ENCODE assay signal across 8 cellular contexts in the genomic region with DNA sequence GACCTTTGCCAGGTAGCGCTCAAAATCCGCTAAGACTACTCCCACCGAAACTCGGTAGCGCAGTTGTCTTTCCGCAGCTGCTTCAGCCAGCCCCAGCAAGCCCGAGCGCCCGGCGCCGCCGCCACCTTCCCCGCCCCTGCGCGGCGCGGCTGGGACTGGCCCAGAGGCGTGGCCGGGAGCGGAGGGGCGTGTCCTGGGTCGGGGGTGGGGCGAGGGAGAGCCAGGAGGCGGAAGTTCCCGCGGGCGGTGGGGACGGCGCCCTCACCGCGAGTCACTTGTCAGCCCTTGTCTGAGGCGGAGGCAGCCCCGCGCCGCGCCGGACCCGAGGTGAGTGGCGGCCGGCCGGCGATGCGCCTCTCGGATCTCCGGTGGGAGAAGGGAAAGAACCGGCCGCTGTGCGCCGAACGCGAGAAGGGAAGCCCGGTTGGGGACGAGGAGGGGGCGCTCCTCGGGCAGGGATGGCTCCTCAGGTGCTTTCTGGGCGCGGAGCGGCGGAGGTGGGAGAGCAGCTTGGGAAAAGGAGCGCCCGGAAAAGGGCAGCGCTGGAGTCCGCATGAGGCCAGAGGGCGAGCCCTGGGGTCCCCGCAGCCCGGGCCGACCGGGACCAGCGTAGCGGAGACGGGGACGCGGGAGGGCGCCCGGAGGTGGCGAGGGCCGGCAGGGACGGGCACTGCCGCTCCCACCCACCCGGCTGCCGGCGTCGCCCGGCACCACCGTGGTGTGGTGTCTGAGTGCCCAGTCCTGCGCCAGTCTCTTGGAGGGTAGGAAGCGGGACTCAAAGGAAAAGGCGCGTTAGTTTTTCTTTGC. TPM values are rescaled to one million over a fixed set of nuclear protein-coding genes. Genes with fewer than 3 reads are reported as not detected.
DNase-seq lines count a peak whose midpoint lies in the region; ATAC-seq, FAIRE-seq and TF ChIP-seq lines count a peak whose summit lies in the region.

Gene PDLIM5 (plus strand): TSS at position 274 of the 807 bp plus-strand sequence. CDS start 3,347 bp downstream, outside the sequence.

- peaks cover 11 to 30% (median 16%) of the 10 kb centered on the region in 10 experiments for H3K4me1 ChIP-seq in BLaER1 treated with 17β-estradiol and CSF1 and Interleukin-3, amounts not matched to agents 10 nM and 100 nM
- H3K4me1 ChIP-seq in right lobe of liver = peaks cover 0 to 25% (median 5%) of the 10 kb centered on the region in 4 donors

- peak within 1 kb of the TSS; percentile 78 to 98 (median 88) for H3K4me3 ChIP-seq in BLaER1 treated with 17β-estradiol and CSF1 and Interleukin-3, amounts not matched to agents 10 nM and 100 nM
- peak within 1 kb of the TSS; percentile 76 to 96 (median 93) for H3K4me3 ChIP-seq in right lobe of liver

- TF ChIP-seq CTCF in right lobe of liver (IDR thresholded peaks at IDR 0.05) = no peak

- peaks cover 0 to 19% (median 0%) of the 10 kb centered on the region in 11 experiments; a peak in 6 of 22 replicates for H3K36me3 ChIP-seq in BLaER1 treated with 17β-estradiol and CSF1 and Interleukin-3, amounts not matched to agents 10 nM and 100 nM
- peaks cover 0 to 15% (median 2%) of the 10 kb centered on the region in 4 donors for H3K36me3 ChIP-seq in right lobe of liver

- H3K4me2 ChIP-seq in BLaER1 treated with 17β-estradiol and CSF1 and Interleukin-3, amounts not matched to agents 10 nM and 100 nM = peak within 1 kb of the TSS; percentile 87 to 98 (median 91)

- TF ChIP-seq POLR2A in right lobe of liver (IDR thresholded peaks at IDR 0.05) = peak; percentile 99

- peaks cover 0 to 40% (median 6%) of the 10 kb centered on the region in 11 experiments; a peak in 10 of 22 replicates for H4K20me1 ChIP-seq in BLaER1 treated with 17β-estradiol and CSF1 and Interleukin-3, amounts not matched to agents 10 nM and 100 nM

- peak within 1 kb of the TSS; percentile 70 to 94 (median 82) for H3K9ac ChIP-seq in BLaER1 treated with 17β-estradiol and CSF1 and Interleukin-3, amounts not matched to agents 10 nM and 100 nM

- peaks cover 0 to 46% (median 29%) of the 10 kb centered on the region in 11 experiments; a peak in 18 of 22 replicates for H3K27me3 ChIP-seq in BLaER1 treated with 17β-estradiol and CSF1 and Interleukin-3, amounts not matched to agents 10 nM and 100 nM
- no peaks in the 10 kb centered on the region for H3K27me3 ChIP-seq in right lobe of liver

- peak; percentile 94 for FAIRE-seq in GM19239 (lab: Jason Lieb, UNC)

- ATAC-seq in HG03442 (IDR thresholded peaks at IDR 0.05; ENCODE audit: unreplicated experiment) (peak; percentile 92), right lobe of liver (peak; percentile 84 to 95 (median 86))

- peak within 1 kb of the TSS; percentile 44 to 86 (median 61); a peak in 21 of 22 replicates for H3K27ac ChIP-seq in BLaER1 treated with 17β-estradiol and CSF1 and Interleukin-3, amounts not matched to agents 10 nM and 100 nM
- H3K27ac ChIP-seq in right lobe of liver = peak within 1 kb of the TSS; percentile 93 to 99 (median 97)

- intact Hi-C loops in right lobe of liver (cut with DNase I) = no loop called here

- no peaks in the 10 kb centered on the region for H3K9me3 ChIP-seq in BLaER1 treated with 17β-estradiol and CSF1 and Interleukin-3, amounts not matched to agents 10 nM and 100 nM (replicated peaks in 1 of 11)
- no peaks in the 10 kb centered on the region for H3K9me3 ChIP-seq in right lobe of liver

- DNase-seq in GM19239 (ENCODE audit: insufficient read length, low spot score) (peak; percentile 83), NCI-H526 treated with DMSO at 0.1 percent for 48 hours (lab: John Stamatoyannopoulos, UW) (peak; percentile 81), dermis blood vessel endothelial cell (peak; percentile 94), right lobe of liver (peak; percentile 96)
- peak; percentile 83 for DNase-seq in activated CD4-positive, alpha-beta T cell treated with anti-CD3 and anti-CD28 coated beads, Interleukin-2, amount 50 U/mL, for 4 hours
- peak; percentile 86 to 87 for DNase-seq in stimulated activated CD4-positive, alpha-beta T cell treated with anti-CD3 and anti-CD28 coated beads, Interleukin-4, amount 100 ng/mL, for 4 hours

- WGBS in right lobe of liver (ENCODE audit: insufficient coverage, low coverage, low lambda C conversion rate, missing lambda C conversion rate) = under 1% methylated on average over 32 of the region's 89 CpGs

RNA-seq across cellular contexts. Expression of gene PDLIM5, which starts in this region (rescaled TPM):
- 112 and 113 TPM in 2 replicates for total RNA-seq in dermis blood vessel endothelial cell
- 100 to 1,000 TPM in 3 of 6 experiments, 10 to 100 TPM in 3; 71.9 to 135 (median 101) TPM for total RNA-seq in right lobe of liver

Comparison
In these comparisons a context has a peak if more than half of its experiments do, and no peak if none do; other contexts are left out.
1. Peak in every context shown above with its lines: DNase-seq, ATAC-seq, H3K4me3 ChIP-seq and H3K27ac ChIP-seq.